ENCODE assay signal across 1 cellular context in the genomic region with DNA sequence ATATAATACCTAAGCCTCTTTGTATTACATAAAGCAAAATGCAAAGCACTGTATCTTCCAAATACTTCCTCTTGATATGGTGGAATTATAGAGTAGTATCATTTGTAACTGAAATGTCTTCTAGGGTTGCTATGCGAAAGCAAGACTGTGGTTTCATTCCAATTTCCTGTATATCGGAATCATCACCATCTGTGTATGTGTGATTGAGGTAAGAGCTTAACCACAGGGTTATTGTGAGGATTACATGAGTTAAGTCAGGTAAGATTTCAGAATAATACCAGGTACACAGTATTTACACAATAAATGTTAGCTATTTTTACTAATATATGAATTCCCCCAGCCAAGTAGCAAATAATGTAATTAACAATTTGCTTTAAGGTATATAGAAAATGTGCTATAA.
TF ChIP-seq lines count a peak whose summit lies in the region.

No MANE protein-coding gene starts in this region.

TF ChIP-seq in GM12878, 131 proteins besides CTCF, POLR2A, EP300 and RAD21:
- no peak for TF ChIP-seq JUNB (IDR thresholded peaks at IDR 0.05)
- TF ChIP-seq, protein P1, sequence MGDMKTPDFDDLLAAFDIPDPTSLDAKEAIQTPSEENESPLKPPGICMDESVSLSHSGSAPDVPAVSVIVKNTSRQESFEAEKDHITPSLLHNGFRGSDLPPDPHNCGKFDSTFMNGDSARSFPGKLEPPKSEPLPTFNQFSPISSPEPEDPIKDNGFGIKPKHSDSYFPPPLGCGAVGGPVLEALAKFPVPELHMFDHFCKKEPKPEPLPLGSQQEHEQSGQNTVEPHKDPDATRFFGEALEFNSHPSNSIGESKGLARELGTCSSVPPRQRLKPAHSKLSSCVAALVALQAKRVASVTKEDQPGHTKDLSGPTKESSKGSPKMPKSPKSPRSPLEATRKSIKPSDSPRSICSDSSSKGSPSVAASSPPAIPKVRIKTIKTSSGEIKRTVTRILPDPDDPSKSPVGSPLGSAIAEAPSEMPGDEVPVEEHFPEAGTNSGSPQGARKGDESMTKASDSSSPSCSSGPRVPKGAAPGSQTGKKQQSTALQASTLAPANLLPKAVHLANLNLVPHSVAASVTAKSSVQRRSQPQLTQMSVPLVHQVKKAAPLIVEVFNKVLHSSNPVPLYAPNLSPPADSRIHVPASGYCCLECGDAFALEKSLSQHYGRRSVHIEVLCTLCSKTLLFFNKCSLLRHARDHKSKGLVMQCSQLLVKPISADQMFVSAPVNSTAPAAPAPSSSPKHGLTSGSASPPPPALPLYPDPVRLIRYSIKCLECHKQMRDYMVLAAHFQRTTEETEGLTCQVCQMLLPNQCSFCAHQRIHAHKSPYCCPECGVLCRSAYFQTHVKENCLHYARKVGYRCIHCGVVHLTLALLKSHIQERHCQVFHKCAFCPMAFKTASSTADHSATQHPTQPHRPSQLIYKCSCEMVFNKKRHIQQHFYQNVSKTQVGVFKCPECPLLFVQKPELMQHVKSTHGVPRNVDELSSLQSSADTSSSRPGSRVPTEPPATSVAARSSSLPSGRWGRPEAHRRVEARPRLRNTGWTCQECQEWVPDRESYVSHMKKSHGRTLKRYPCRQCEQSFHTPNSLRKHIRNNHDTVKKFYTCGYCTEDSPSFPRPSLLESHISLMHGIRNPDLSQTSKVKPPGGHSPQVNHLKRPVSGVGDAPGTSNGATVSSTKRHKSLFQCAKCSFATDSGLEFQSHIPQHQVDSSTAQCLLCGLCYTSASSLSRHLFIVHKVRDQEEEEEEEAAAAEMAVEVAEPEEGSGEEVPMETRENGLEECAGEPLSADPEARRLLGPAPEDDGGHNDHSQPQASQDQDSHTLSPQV (IDR thresholded peaks at IDR 0.05), result no peak
- TF ChIP-seq RELA (IDR thresholded peaks at IDR 0.05; ENCODE audit: borderline replicate concordance, partially characterized antibody), result no peak
- peak; percentile 42; the same call in 1 of the 2 replicates for TF ChIP-seq RUNX3 (IDR thresholded peaks at IDR 0.05; ENCODE audit: low read length)
